Comparison of ENCODE assay signal across 25 cellular contexts in the genomic region with DNA sequence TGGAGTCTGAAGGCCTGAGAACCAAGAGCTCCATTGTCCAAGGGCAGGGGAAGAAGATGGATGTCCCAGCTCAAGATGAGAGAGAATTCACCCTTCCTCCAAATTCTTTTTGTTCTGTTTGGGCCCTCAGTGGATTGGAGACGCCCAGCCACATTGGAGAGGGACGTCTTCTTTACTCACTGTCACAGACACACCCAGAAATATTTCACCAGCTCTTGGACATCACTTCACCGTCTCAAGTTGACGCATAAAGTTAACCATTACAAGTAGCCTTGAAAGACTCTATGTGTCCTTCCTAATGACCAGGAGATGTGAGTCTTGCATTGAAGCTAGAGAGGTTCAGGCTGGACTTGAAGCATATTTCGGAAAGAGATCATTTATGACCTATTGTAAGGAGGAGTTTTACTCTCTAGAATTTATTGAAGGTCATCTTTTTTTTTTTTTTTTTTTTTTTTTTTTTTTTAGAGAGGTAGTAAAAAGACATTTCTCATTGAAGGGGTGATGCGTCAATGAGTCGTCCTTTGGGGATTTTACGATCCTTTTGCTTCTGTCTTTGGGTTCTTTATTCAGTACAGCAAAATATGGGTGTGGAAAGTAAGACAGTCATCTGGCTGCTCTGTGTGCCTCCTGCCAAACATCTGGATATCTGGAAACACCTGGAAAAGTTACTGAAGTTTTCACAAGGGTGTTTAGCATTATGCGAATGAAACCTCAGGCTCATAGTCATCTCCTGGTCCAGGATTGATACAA.
A peak's percentile ranks its signal among the peaks of the same experiment; 100 is the strongest.
DNase-seq lines count a peak whose midpoint lies in the region; ATAC-seq and TF ChIP-seq lines count a peak whose summit lies in the region.
"Had no signal": no experiment of that assay in that cellular context is flagged by ENCODE, and none has a peak within 500 bp of the region (broad histone marks: within the 10 kb centered on the region; RNA-seq: fewer than 3 reads in every experiment).

No MANE protein-coding gene starts in this region.

- no peak overlapping the region for H3K4me2 ChIP-seq in mesenchymal stem cell (ENCODE audit: low read length, poor library complexity, severe bottlenecking)
- H3K4me2 ChIP-seq: smooth muscle cell had no signal

- no peak overlapping the region for H4K91ac ChIP-seq in mesenchymal stem cell (ENCODE audit: low read length)

- H3K23ac ChIP-seq in mesenchymal stem cell (ENCODE audit: low read length in 2 of 2), result no peak overlapping the region

- no peak overlapping the region for H3K18ac ChIP-seq in mesenchymal stem cell (ENCODE audit: low read depth in 1 of 2, low read length in 2 of 2)

- no peak overlapping the region for H2BK15ac ChIP-seq in mesenchymal stem cell (ENCODE audit: low read depth, poor library complexity, severe bottlenecking)

- no peak overlapping the region for H2AFZ ChIP-seq in mesenchymal stem cell (ENCODE audit: low read depth, low read length)

- H3K4me1 ChIP-seq in gastroesophageal sphincter (peaks cover 0 to 9% (median 0%) of the 10 kb centered on the region in 3 donors), mesenchymal stem cell (ENCODE audit: control insufficient read depth, insufficient read depth, low read depth, low read length) (peaks cover 6% of the 10 kb centered on the region)
- H3K4me1 ChIP-seq: left lung, upper lobe of left lung had no signal

- no peak for TF ChIP-seq EP300 in gastroesophageal sphincter (IDR thresholded peaks at IDR 0.05)

- H4K8ac ChIP-seq in mesenchymal stem cell (ENCODE audit: low read length), result no peak overlapping the region

- intact Hi-C loops in left cardiac atrium (cut with DNase I), result no loop called here

- ATAC-seq in gastroesophageal sphincter (no peak), left cardiac atrium (no peak)
- ATAC-seq: activated CD4-positive, alpha-beta T cell treated with anti-CD3 and anti-CD28 coated beads for 36 hours; activated CD8-positive, alpha-beta T cell treated with anti-CD3 and anti-CD28 coated beads, Interleukin-2, amount 10 ng/mL, durations not matched to agents 7 days and 5 days; activated naive CD4-positive, alpha-beta T cell treated with anti-CD3 and anti-CD28 coated beads, Interleukin-2, amount 50 U/mL, for 72 hours; effector memory CD8-positive, alpha-beta T cell; left lung; naive thymus-derived CD4-positive, alpha-beta T cell; Right ventricle myocardium inferior had no signal

- TF ChIP-seq POLR2A in gastroesophageal sphincter (IDR thresholded peaks at IDR 0.05), result no peak

- H3K9me3 ChIP-seq in gastroesophageal sphincter (no peaks in the 10 kb centered on the region), mesenchymal stem cell (ENCODE audit: control insufficient read depth, low read length) (no peaks in the 10 kb centered on the region)
- H3K9me3 ChIP-seq: esophagus muscularis mucosa, left lung, upper lobe of left lung had no signal

- no peak overlapping the region for H3K27ac ChIP-seq in gastroesophageal sphincter
- H3K27ac ChIP-seq in mesenchymal stem cell (ENCODE audit: low read length, poor library complexity, severe bottlenecking), result no peak overlapping the region
- H3K27ac ChIP-seq: cardiac muscle cell, coronary artery, esophagus muscularis mucosa, left lung, upper lobe of left lung had no signal

- DNase-seq in HCEC 1CT, result peak; percentile 50
- DNase-seq in RPMI7951 (ENCODE audit: low read depth), result peak; percentile 53
- peak; percentile 51 to 71 for DNase-seq in foreskin fibroblast
- no peak for DNase-seq in left cardiac atrium
- DNase-seq in mesenchymal stem cell, result no peak
- DNase-seq in stimulated activated CD8-positive, alpha-beta memory T cell treated with anti-CD3 and anti-CD28 coated beads, Interleukin-4, amount 100 ng/mL, for 48 hours, result no peak
- DNase-seq: activated CD4-positive, alpha-beta T cell treated with anti-CD3 and anti-CD28 coated beads for 36 hours; activated CD8-positive, alpha-beta T cell treated with anti-CD3 and anti-CD28 coated beads, Interleukin-2, amount 10 ng/mL, durations not matched to agents 7 days and 5 days; activated T-cell treated with anti-CD3 and anti-CD28 coated beads for 4 hours; effector memory CD8-positive, alpha-beta T cell; H7; KG1; left lung; naive thymus-derived CD4-positive, alpha-beta T cell; NCI-H1436 treated with DMSO at 0.1 percent for 48 hours; NCI-H510A; stimulated activated CD4-positive, alpha-beta T cell treated with anti-CD3 and anti-CD28 coated beads, Interleukin-1b, Interleukin-23, amount 100 ng/mL, for 48 hours; upper lobe of left lung had no signal

- H2BK5ac ChIP-seq in mesenchymal stem cell (ENCODE audit: low read depth, low read length, poor library complexity, severe bottlenecking), result no peak overlapping the region

- no peaks in the 10 kb centered on the region for H3K27me3 ChIP-seq in gastroesophageal sphincter
- H3K27me3 ChIP-seq in mesenchymal stem cell (ENCODE audit: control insufficient read depth in 1 of 2, insufficient read depth in 1 of 2, low read length in 2 of 2), result no peaks in the 10 kb centered on the region
- H3K27me3 ChIP-seq: cardiac muscle cell, esophagus muscularis mucosa, left lung, upper lobe of left lung had no signal

- H3K4me3 ChIP-seq in foreskin fibroblast (ENCODE audit: low read depth in 1 of 2, low read length in 2 of 2) (no peak overlapping the region), gastroesophageal sphincter (no peak overlapping the region), mesenchymal stem cell (ENCODE audit: insufficient read depth in 1 of 2, low read depth in 1 of 2, low read length in 2 of 2) (no peak overlapping the region)
- H3K4me3 ChIP-seq: cardiac muscle cell, coronary artery, esophagus muscularis mucosa, left lung, smooth muscle cell, upper lobe of left lung had no signal

- H3K36me3 ChIP-seq in gastroesophageal sphincter (peaks cover 0 to 8% of the 10 kb centered on the region in 2 donors), mesenchymal stem cell (ENCODE audit: control insufficient read depth in 1 of 2, insufficient read depth in 2 of 2, low read depth in 1 of 2, low read length in 2 of 2) (peaks cover 3 to 33% of the 10 kb centered on the region in 2 experiments)
- H3K36me3 ChIP-seq: cardiac muscle cell, left lung, upper lobe of left lung had no signal

- no peak for TF ChIP-seq CTCF in foreskin fibroblast (IDR thresholded peaks at IDR 0.05; ENCODE audit: low read depth, low read length)
- no peak for TF ChIP-seq CTCF in gastroesophageal sphincter (IDR thresholded peaks at IDR 0.05)

- H3K14ac ChIP-seq in mesenchymal stem cell (ENCODE audit: low read length in 2 of 2), result no peak overlapping the region

- H3K79me1 ChIP-seq in mesenchymal stem cell (replicated peaks; ENCODE audit: low read length, poor library complexity, severe bottlenecking), result peaks cover 9% of the 10 kb centered on the region

- no peak overlapping the region for H2BK12ac ChIP-seq in mesenchymal stem cell (ENCODE audit: low read length in 2 of 2)

- H3K4ac ChIP-seq in mesenchymal stem cell (ENCODE audit: low read depth in 1 of 2, low read length in 2 of 2), result no peak overlapping the region

- WGBS in gastroesophageal sphincter (ENCODE audit: low coverage in 1 of 2), 2 donors, result 83 to 96% methylated on average over 5 to 8 of the region's 9 CpGs
- WGBS in mesenchymal stem cell, result 89% methylated on average over 7 of the region's 9 CpGs

- H3K9ac ChIP-seq in mesenchymal stem cell (ENCODE audit: low read length), result no peak overlapping the region

- no peak overlapping the region for H2BK120ac ChIP-seq in mesenchymal stem cell (ENCODE audit: low read depth, low read length)

- H2AK5ac ChIP-seq in mesenchymal stem cell (ENCODE audit: low read length, severe bottlenecking), result no peak overlapping the region

Comparison
In these comparisons a context has a peak if more than half of its experiments do, and no peak if none do; other contexts are left out.
1. DNase-seq: peak in HCEC 1CT (single experiment), RPMI7951 (single experiment) and foreskin fibroblast (2 of 2); none in left cardiac atrium (single experiment), mesenchymal stem cell (single experiment) and stimulated activated CD8-positive, alpha-beta memory T cell treated with anti-CD3 and anti-CD28 coated beads, Interleukin-4, amount 100 ng/mL, for 48 hours (single experiment).